Comparison of ENCODE assay signal across 9 cellular contexts in genomic region chr2:3493610-3493997, GRCh38. TPM values are rescaled to one million over a fixed set of nuclear protein-coding genes. Genes with fewer than 3 reads are reported as not detected.
DNase-seq lines count a peak whose midpoint lies in the region; ATAC-seq, FAIRE-seq and TF ChIP-seq lines count a peak whose summit lies in the region.
"Had no signal": no experiment of that assay in that cellular context is flagged by ENCODE, and none has a peak within 500 bp of the region (broad histone marks: within the 10 kb centered on the region; RNA-seq: fewer than 3 reads in every experiment).

No MANE protein-coding gene starts in this region.

- no peak for FAIRE-seq in GM12892 (lab: Jason Lieb, UNC)

- POLR2A ChIA-PET in WTC11 (lab: Charles Lee): interaction anchor here (1.2 kb wide), 1 partner anchor 26 kb away, joined by 5 read pairs; no protein-coding TSS in a partner anchor

- no peaks in the 10 kb centered on the region for H3K9me3 Mint-ChIP-seq in WTC11

- H3K27ac ChIP-seq in GM23248 (peak overlapping the region; percentile 43), left ventricle myocardium inferior (replicated peaks) (peak overlapping the region; percentile 43)

- no peaks in the 10 kb centered on the region for H3K27me3 Mint-ChIP-seq in WTC11 (ENCODE audit: low read depth)

- no peak overlapping the region for H3K4me3 ChIP-seq in GM23248
- peak overlapping the region; percentile 48 for H3K4me3 ChIP-seq in left ventricle myocardium inferior

- H3K4me1 ChIP-seq in GM23248 (ENCODE audit: insufficient read depth) (no peaks in the 10 kb centered on the region), left ventricle myocardium inferior (peaks cover 14% of the 10 kb centered on the region)

- peaks cover 14% of the 10 kb centered on the region for H3K36me3 ChIP-seq in GM23248 (ENCODE audit: low read depth)
- H3K36me3 ChIP-seq in left ventricle myocardium inferior: peaks cover 37% of the 10 kb centered on the region

- peak overlapping the region; percentile 14; the same call in 1 of the 2 replicates for H3K9ac ChIP-seq in GM23248

- H3K27ac Mint-ChIP-seq in WTC11: no peak overlapping the region

- TF ChIP-seq CTCF in WTC11 (IDR thresholded peaks at IDR 0.05): no peak
- TF ChIP-seq CTCF in left ventricle myocardium inferior (IDR thresholded peaks at IDR 0.05; ENCODE audit: borderline replicate concordance): no peak

- H3K4me3 Mint-ChIP-seq in WTC11: no peak overlapping the region

- no peaks in the 10 kb centered on the region for H3K79me2 ChIP-seq in GM23248 (ENCODE audit: insufficient read depth)

- peaks cover 15% of the 10 kb centered on the region; the same call in 1 of the 2 replicates for H3K4me1 Mint-ChIP-seq in WTC11

- H3K27me3 ChIP-seq in GM23248 (replicated peaks; ENCODE audit: insufficient read depth) (no peaks in the 10 kb centered on the region), left ventricle myocardium inferior (ENCODE audit: low read depth) (no peaks in the 10 kb centered on the region)

- CTCF ChIA-PET in WTC11 (lab: Charles Lee): interaction anchor here (0.9 to 1.5 kb wide), 4 partner anchors 20 to 158 kb away, joined by 3 to 7 read pairs (median 4); no protein-coding TSS in a partner anchor

- WGBS in GM23248 (ENCODE audit: low coverage in 1 of 2, low lambda C conversion rate in 2 of 2, missing lambda C conversion rate in 2 of 2), 2 experiments: 40 to 46% methylated on average over 10 of the region's 10 CpGs

- H3K9me2 ChIP-seq in GM23248 (ENCODE audit: insufficient read depth): no peaks in the 10 kb centered on the region

- H3F3A ChIP-seq in GM23248 (ENCODE audit: insufficient read depth): 0 out of 2 replicates have a peak, but pooled peaks cover 3% of the 10 kb centered on the region

- H3K4me2 ChIP-seq in GM23248 (ENCODE audit: unreplicated experiment): no peak overlapping the region

- H4K20me1 ChIP-seq in GM23248 (ENCODE audit: insufficient read depth): no peaks in the 10 kb centered on the region

- intact Hi-C loops in left ventricle myocardium inferior (cut with micrococcal nuclease): no loop called here

- H2AFZ ChIP-seq in GM23248: no peak overlapping the region

- peaks cover 7% of the 10 kb centered on the region; the same call in 1 of the 2 replicates for H3K36me3 Mint-ChIP-seq in WTC11

- TF ChIP-seq POLR2A in GM12892 (IDR thresholded peaks at IDR 0.05; ENCODE audit: low read depth, low read length): no peak

- no peak for DNase-seq in GM23248
- DNase-seq in WTC11 (ENCODE audit: low spot score): peak; percentile 49
- peak; percentile 46 for DNase-seq in left ventricle myocardium inferior
- peak; percentile 61 for DNase-seq in retina
- no peak for DNase-seq in GM12892 (ENCODE audit: insufficient read length)
- DNase-seq in COLO668 (lab: John Stamatoyannopoulos, UW; ENCODE audit: unreplicated experiment): no peak
- DNase-seq in NOMO-1 treated with DMSO at 0.1 percent for 48 hours (lab: John Stamatoyannopoulos, UW; ENCODE audit: unreplicated experiment): no peak
- no peak for DNase-seq in medulla oblongata (ENCODE audit: extremely low spot score)
- DNase-seq: KG1 had no signal

- in situ Hi-C loops in GM23248 (cut with MboI): no loop called here

- peak; percentile 82 for ATAC-seq in WTC11

- no peaks in the 10 kb centered on the region for H3K9me3 ChIP-seq in GM23248 (ENCODE audit: low read depth)
- no peaks in the 10 kb centered on the region for H3K9me3 ChIP-seq in left ventricle myocardium inferior (replicated peaks)

TF ChIP-seq in WTC11, 78 proteins besides CTCF, POLR2A, EP300 and RAD21 (continues in another document):
- TF ChIP-seq ZSCAN18 (CRISPR knock-in tag; IDR thresholded peaks at IDR 0.05) (no peak), ZNF512 (CRISPR knock-in tag; IDR thresholded peaks at IDR 0.05; ENCODE audit: borderline replicate concordance) (no peak), AR (CRISPR knock-in tag; IDR thresholded peaks at IDR 0.05) (no peak), ZNF121 (CRISPR knock-in tag; IDR thresholded peaks at IDR 0.05) (no peak), PREB (CRISPR knock-in tag; IDR thresholded peaks at IDR 0.05; ENCODE audit: borderline replicate concordance) (no peak), CREM (CRISPR knock-in tag; IDR thresholded peaks at IDR 0.05) (no peak), JAZF1 (CRISPR knock-in tag; IDR thresholded peaks at IDR 0.05) (no peak), STAT6 (CRISPR knock-in tag; conservative IDR thresholded peaks at IDR 0.05; ENCODE audit: low read depth) (no peak), ZNF219 (CRISPR knock-in tag; IDR thresholded peaks at IDR 0.05; ENCODE audit: borderline replicate concordance) (no peak)

RNA-seq across cellular contexts. Expression of gene ADI1, which starts 25.7 kb away (rescaled TPM):
- 68.4 and 77.7 TPM in 2 replicates for total RNA-seq in GM23248 (2014; rRNA removed; shearing (Covaris generic))
- polyA plus RNA-seq in GM23248 (2016; fragmentation: Nextera tagmentation; extraction: Ambion mirVana): 140 and 149 TPM in 2 replicates
- 20.1 to 21.4 TPM (median 20.1 TPM) in 3 replicates for total RNA-seq in WTC11 (2021)
- 195 TPM for total RNA-seq in left ventricle myocardium inferior
- 15.3 TPM for polyA plus RNA-seq in GM12892 (2012; ENCODE audit: missing spikeins)

Comparison
In these comparisons a context has a peak if more than half of its experiments do, and no peak if none do; other contexts are left out.
1. DNase-seq: peak in WTC11 (single experiment), left ventricle myocardium inferior (single experiment) and retina (single experiment); none in GM23248 (single experiment), GM12892 (single experiment), COLO668 (single experiment), NOMO-1 treated with DMSO at 0.1 percent for 48 hours (single experiment) and medulla oblongata (single experiment).